Comparison of ENCODE assay signal across 20 cellular contexts in the genomic region with DNA sequence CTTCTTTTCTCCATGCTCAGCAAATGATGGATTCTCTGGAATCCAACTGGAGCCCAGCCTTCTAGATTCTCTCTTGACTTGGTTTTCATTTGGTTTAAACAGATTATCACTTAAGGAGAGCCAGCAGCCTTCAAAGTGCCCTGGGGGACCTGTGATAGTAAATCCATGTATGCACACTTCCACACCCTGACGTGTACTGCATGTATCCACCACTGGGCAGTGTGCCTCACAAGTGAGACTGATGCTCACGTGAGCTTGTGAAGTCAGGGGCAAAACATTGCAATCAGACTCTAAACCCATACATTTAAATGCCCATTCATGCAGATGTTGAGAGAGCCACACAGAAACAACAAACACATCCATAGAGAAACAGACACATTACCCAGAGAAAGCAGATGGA.
"Had no signal": no experiment of that assay in that cellular context is flagged by ENCODE, and none has a peak within 500 bp of the region (broad histone marks: within the 10 kb centered on the region; RNA-seq: fewer than 3 reads in every experiment).

No MANE protein-coding gene starts in this region.

- H3K27ac ChIP-seq: SJSA1, SK-N-MC had no signal

- H3K4me3 ChIP-seq: MG63, SJSA1, SK-N-MC had no signal

- H3K36me3 ChIP-seq: MG63, SJSA1 had no signal

- DNase-seq: IMR-90, Karpas-422, KG1, MG63, NCI-H1092, NCI-H1105 treated with DMSO at 0.1 percent for 48 hours, NCI-H1417 treated with DMSO at 0.1 percent for 48 hours, NCI-H146, NCI-H187, NCI-H2029 treated with DMSO at 0.1 percent for 48 hours, NCI-H2171 treated with DMSO at 0.1 percent for 48 hours, NCI-H345, NCI-H446 treated with DMSO at 0.1 percent for 48 hours, NCI-H510A treated with DMSO at 0.1 percent for 48 hours, NCI-H526, Right ventricle myocardium superior, RPMI8226, SIG-M5 had no signal

- H3K4me1 ChIP-seq: SJSA1 had no signal

- H3K9me3 ChIP-seq: MG63, SJSA1 had no signal

- H3K27me3 ChIP-seq: MG63, SJSA1 had no signal
